ENCODE assay signal across 28 cellular contexts in genomic region chr10:31675726-31676125, GRCh38.
"Had no signal": no experiment of that assay in that cellular context is flagged by ENCODE, and none has a peak within 500 bp of the region (broad histone marks: within the 10 kb centered on the region; RNA-seq: fewer than 3 reads in every experiment).

No MANE protein-coding gene starts in this region.

- H3K36me3 ChIP-seq: stomach, suprapubic skin, thoracic aorta, thyroid gland, tibial artery, tibial nerve, transverse colon, upper lobe of left lung, upper lobe of right lung, uterus, vagina had no signal

- H3K4me3 Mint-ChIP-seq: stimulated activated effector memory CD8-positive, alpha-beta T cell treated with anti-CD3 and anti-CD28 coated beads, Interleukin-12 subunit alpha, Interleukin-12 subunit beta, amount 100 ng/mL, for 72 hours; stimulated activated memory B cell treated with anti-CD40 and anti-IgM and Interleukin-4, amounts not matched to agents 10 μg/mL and 1 μg/mL and 100 μg/mL, for 72 hours; stimulated activated naive B cell treated with anti-CD40 and anti-IgM and Interleukin-4, amounts not matched to agents 10 μg/mL and 1 μg/mL and 100 μg/mL, for 72 hours; stimulated activated naive CD8-positive, alpha-beta T cell treated with anti-CD3 and anti-CD28 coated beads, Interleukin-15, amount 100 ng/mL, for 72 hours; stimulated activated naive CD8-positive, alpha-beta T cell treated with anti-CD3 and anti-CD28 coated beads, Interleukin-15, Interleukin-2, amounts not matched to agents 100 ng/mL and 50 ng/mL, for 24 hours; type B pancreatic cell had no signal

- H3K4me3 ChIP-seq: stomach, suprapubic skin, testis, thoracic aorta, thyroid gland, tibial artery, tibial nerve, transverse colon, upper lobe of left lung, upper lobe of right lung, uterus, vagina had no signal

- H3K27me3 ChIP-seq: stomach, suprapubic skin, testis, thyroid gland, tibial artery, tibial nerve, transverse colon, upper lobe of left lung, upper lobe of right lung, uterus, vagina had no signal

- H3K27ac Mint-ChIP-seq: stimulated activated effector memory CD8-positive, alpha-beta T cell treated with anti-CD3 and anti-CD28 coated beads, Interleukin-12 subunit alpha, Interleukin-12 subunit beta, amount 100 ng/mL, for 72 hours; stimulated activated memory B cell treated with anti-CD40 and anti-IgM and Interleukin-4, amounts not matched to agents 10 μg/mL and 1 μg/mL and 100 μg/mL, for 72 hours; stimulated activated naive B cell treated with anti-CD40 and anti-IgM and Interleukin-4, amounts not matched to agents 10 μg/mL and 1 μg/mL and 100 μg/mL, for 72 hours; stimulated activated naive CD8-positive, alpha-beta T cell treated with anti-CD3 and anti-CD28 coated beads, Interleukin-15, amount 100 ng/mL, for 72 hours; stimulated activated naive CD8-positive, alpha-beta T cell treated with anti-CD3 and anti-CD28 coated beads, Interleukin-15, Interleukin-2, amounts not matched to agents 100 ng/mL and 50 ng/mL, for 24 hours; type B pancreatic cell had no signal

- H3K27ac ChIP-seq: stomach, suprapubic skin, testis, thoracic aorta, thyroid gland, tibial artery, tibial nerve, transverse colon, upper lobe of left lung, upper lobe of right lung, uterus, vagina had no signal

- H3K9me3 ChIP-seq: testis, thyroid gland, vagina had no signal

- H3K27me3 Mint-ChIP-seq: stimulated activated naive CD8-positive, alpha-beta T cell treated with anti-CD3 and anti-CD28 coated beads, Interleukin-15, amount 100 ng/mL, for 72 hours; stimulated activated naive CD8-positive, alpha-beta T cell treated with anti-CD3 and anti-CD28 coated beads, Interleukin-15, Interleukin-2, amounts not matched to agents 100 ng/mL and 50 ng/mL, for 24 hours; type B pancreatic cell had no signal

- DNase-seq: stimulated activated CD4-positive, alpha-beta T cell treated with anti-CD3 and anti-CD28 coated beads, Interleukin-2, amount 100 ng/mL, for 48 hours; stimulated activated CD4-positive, alpha-beta T cell treated with anti-CD3 and anti-CD28 coated beads, Interleukin-4, amount 100 ng/mL, for 1 hour; stimulated activated CD4-positive, alpha-beta T cell treated with anti-CD3 and anti-CD28 coated beads, Interleukin-4, amount 100 ng/mL, for 24 hours; stimulated activated CD4-positive, alpha-beta T cell treated with anti-CD3 and anti-CD28 coated beads, Interleukin-4, amount 100 ng/mL, for 4 hours; stimulated activated CD8-positive, alpha-beta memory T cell treated with anti-CD3 and anti-CD28 coated beads, Interleukin-4, amount 100 ng/mL, for 48 hours; stimulated activated naive B cell treated with anti-CD40 and anti-IgM and Interleukin-4, amounts not matched to agents 10 μg/mL and 1 μg/mL and 100 μg/mL, for 72 hours; stimulated activated naive CD4-positive, alpha-beta T cell; stimulated activated naive CD4-positive, alpha-beta T cell treated with Interleukin-2 at 50 U/mL for 16 hours; stimulated activated naive CD8-positive, alpha-beta T cell treated with anti-CD3 and anti-CD28 coated beads, Interleukin-15, amount 100 ng/mL, for 72 hours; stimulated activated naive CD8-positive, alpha-beta T cell treated with anti-CD3 and anti-CD28 coated beads, Interleukin-15, Interleukin-2, amounts not matched to agents 100 U/mL and 50 U/mL, for 24 hours; stomach; substantia nigra; testis; thyroid gland; tibial artery; transverse colon; trophoblast cell; upper lobe of left lung; upper lobe of right lung; uterus had no signal

- ATAC-seq: stimulated activated effector memory CD8-positive, alpha-beta T cell treated with anti-CD3 and anti-CD28 coated beads, Interleukin-12 subunit alpha, Interleukin-12 subunit beta, amount 100 ng/mL, for 72 hours; stimulated activated memory B cell treated with anti-CD40 and anti-IgM and Interleukin-4, amounts not matched to agents 10 μg/mL and 1 μg/mL and 100 μg/mL, for 72 hours; stimulated activated naive B cell treated with anti-CD40 and anti-IgM and Interleukin-4, amounts not matched to agents 10 μg/mL and 1 μg/mL and 100 μg/mL, for 72 hours; stimulated activated naive CD8-positive, alpha-beta T cell treated with anti-CD3 and anti-CD28 coated beads, Interleukin-15, amount 100 ng/mL, for 72 hours; stimulated activated naive CD8-positive, alpha-beta T cell treated with anti-CD3 and anti-CD28 coated beads, Interleukin-15, Interleukin-2, amounts not matched to agents 100 U/mL and 50 U/mL, for 24 hours; upper lobe of right lung had no signal

- H3K4me1 Mint-ChIP-seq: stimulated activated effector memory CD8-positive, alpha-beta T cell treated with anti-CD3 and anti-CD28 coated beads, Interleukin-12 subunit alpha, Interleukin-12 subunit beta, amount 100 ng/mL, for 72 hours; stimulated activated memory B cell treated with anti-CD40 and anti-IgM and Interleukin-4, amounts not matched to agents 10 μg/mL and 1 μg/mL and 100 μg/mL, for 72 hours; stimulated activated naive B cell treated with anti-CD40 and anti-IgM and Interleukin-4, amounts not matched to agents 10 μg/mL and 1 μg/mL and 100 μg/mL, for 72 hours; stimulated activated naive CD8-positive, alpha-beta T cell treated with anti-CD3 and anti-CD28 coated beads, Interleukin-15, amount 100 ng/mL, for 72 hours had no signal

- H3K4me1 ChIP-seq: stomach, testis, thyroid gland, tibial artery, upper lobe of left lung, upper lobe of right lung, uterus had no signal

- H3K36me3 Mint-ChIP-seq: stimulated activated effector memory CD8-positive, alpha-beta T cell treated with anti-CD3 and anti-CD28 coated beads, Interleukin-12 subunit alpha, Interleukin-12 subunit beta, amount 100 ng/mL, for 72 hours; stimulated activated memory B cell treated with anti-CD40 and anti-IgM and Interleukin-4, amounts not matched to agents 10 μg/mL and 1 μg/mL and 100 μg/mL, for 72 hours; type B pancreatic cell had no signal
